In genomic region chrX:71978164-71978563, GRCh38 we compare ENCODE assay signal across 21 cellular contexts.
"Had no signal": no experiment of that assay in that cellular context is flagged by ENCODE, and none has a peak within 500 bp of the region (broad histone marks: within the 10 kb centered on the region; RNA-seq: fewer than 3 reads in every experiment).

No MANE protein-coding gene starts in this region.

- H3K36me3 ChIP-seq: SJCRH30 had no signal

- H3K27me3 ChIP-seq: SJCRH30 had no signal

- H3K4me3 ChIP-seq: SJCRH30 had no signal

- H3K9me3 ChIP-seq: SJCRH30 had no signal

- ATAC-seq: HepG2, Panc1, PC-3, Right ventricle myocardium inferior, SK-N-SH treated with all-trans-retinoic acid at 6 μM for 48 hours had no signal

- H3K27ac ChIP-seq: SJCRH30 had no signal

- DNase-seq: IMR-90, Kasumi-1, KG1, MM.1S, NCI-H1092 treated with DMSO at 0.1 percent for 48 hours, NCI-H1436, NCI-H187 treated with DMSO at 0.1 percent for 48 hours, NCI-H2029 treated with DMSO at 0.1 percent for 48 hours, NCI-H2171 treated with DMSO at 0.1 percent for 48 hours, NCI-H345, NCI-H446 treated with DMSO at 0.1 percent for 48 hours, NCI-H510A treated with DMSO at 0.1 percent for 48 hours, NCI-H526, PC-3, SHP77 treated with DMSO at 0.1 percent for 48 hours, SJCRH30, T-helper 1 cell had no signal
